Comparison of ENCODE assay signal across 1 cellular context in the genomic region with DNA sequence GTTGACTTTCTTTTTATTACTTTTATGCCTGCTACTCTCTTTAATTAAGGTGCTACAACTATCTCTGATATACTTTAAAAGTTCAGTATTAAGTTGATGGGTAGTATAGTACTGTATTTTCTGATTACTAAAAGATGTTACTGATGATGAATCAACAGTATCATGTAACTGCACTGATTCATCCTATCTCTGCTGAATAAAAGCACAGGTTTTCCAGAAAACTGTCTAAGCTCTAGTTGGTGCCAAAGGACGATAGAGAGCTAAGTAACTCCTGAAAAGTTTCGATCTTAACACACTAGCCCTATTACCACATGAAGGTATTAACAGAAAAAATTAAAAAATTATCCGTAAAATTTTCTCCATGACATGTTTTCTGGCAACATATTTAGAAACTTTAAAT.
TF ChIP-seq lines count a peak whose summit lies in the region.

No MANE protein-coding gene starts in this region.

TF ChIP-seq in A549, 52 proteins besides CTCF, POLR2A, EP300 and RAD21 (continued from another document):
- TF ChIP-seq, protein P1, sequence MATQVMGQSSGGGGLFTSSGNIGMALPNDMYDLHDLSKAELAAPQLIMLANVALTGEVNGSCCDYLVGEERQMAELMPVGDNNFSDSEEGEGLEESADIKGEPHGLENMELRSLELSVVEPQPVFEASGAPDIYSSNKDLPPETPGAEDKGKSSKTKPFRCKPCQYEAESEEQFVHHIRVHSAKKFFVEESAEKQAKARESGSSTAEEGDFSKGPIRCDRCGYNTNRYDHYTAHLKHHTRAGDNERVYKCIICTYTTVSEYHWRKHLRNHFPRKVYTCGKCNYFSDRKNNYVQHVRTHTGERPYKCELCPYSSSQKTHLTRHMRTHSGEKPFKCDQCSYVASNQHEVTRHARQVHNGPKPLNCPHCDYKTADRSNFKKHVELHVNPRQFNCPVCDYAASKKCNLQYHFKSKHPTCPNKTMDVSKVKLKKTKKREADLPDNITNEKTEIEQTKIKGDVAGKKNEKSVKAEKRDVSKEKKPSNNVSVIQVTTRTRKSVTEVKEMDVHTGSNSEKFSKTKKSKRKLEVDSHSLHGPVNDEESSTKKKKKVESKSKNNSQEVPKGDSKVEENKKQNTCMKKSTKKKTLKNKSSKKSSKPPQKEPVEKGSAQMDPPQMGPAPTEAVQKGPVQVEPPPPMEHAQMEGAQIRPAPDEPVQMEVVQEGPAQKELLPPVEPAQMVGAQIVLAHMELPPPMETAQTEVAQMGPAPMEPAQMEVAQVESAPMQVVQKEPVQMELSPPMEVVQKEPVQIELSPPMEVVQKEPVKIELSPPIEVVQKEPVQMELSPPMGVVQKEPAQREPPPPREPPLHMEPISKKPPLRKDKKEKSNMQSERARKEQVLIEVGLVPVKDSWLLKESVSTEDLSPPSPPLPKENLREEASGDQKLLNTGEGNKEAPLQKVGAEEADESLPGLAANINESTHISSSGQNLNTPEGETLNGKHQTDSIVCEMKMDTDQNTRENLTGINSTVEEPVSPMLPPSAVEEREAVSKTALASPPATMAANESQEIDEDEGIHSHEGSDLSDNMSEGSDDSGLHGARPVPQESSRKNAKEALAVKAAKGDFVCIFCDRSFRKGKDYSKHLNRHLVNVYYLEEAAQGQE (IDR thresholded peaks at IDR 0.05), result no peak
- TF ChIP-seq HDAC2 (IDR thresholded peaks at IDR 0.05), result no peak
- TF ChIP-seq JUNB (IDR thresholded peaks at IDR 0.05), result no peak
- no peak for TF ChIP-seq NR3C1 (IDR thresholded peaks at IDR 0.05)
- no peak for TF ChIP-seq GATA3 (IDR thresholded peaks at IDR 0.05; ENCODE audit: borderline replicate concordance)
- TF ChIP-seq BHLHE40 (IDR thresholded peaks at IDR 0.05; ENCODE audit: low read depth, low read length), result no peak
- TF ChIP-seq, protein P2, sequence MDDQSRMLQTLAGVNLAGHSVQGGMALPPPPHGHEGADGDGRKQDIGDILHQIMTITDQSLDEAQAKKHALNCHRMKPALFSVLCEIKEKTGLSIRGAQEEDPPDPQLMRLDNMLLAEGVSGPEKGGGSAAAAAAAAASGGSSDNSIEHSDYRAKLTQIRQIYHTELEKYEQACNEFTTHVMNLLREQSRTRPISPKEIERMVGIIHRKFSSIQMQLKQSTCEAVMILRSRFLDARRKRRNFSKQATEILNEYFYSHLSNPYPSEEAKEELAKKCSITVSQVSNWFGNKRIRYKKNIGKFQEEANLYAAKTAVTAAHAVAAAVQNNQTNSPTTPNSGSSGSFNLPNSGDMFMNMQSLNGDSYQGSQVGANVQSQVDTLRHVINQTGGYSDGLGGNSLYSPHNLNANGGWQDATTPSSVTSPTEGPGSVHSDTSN (IDR thresholded peaks at IDR 0.05), result no peak
- no peak for TF ChIP-seq CEBPB (IDR thresholded peaks at IDR 0.05)
TF ChIP-seq in A549: peak in this region for 0.
